In genomic region chr16:667780-668518, GRCh38 we compare ENCODE assay signal across 8 cellular contexts. TPM values are rescaled to one million over a fixed set of nuclear protein-coding genes. Genes with fewer than 3 reads are reported as not detected.
A peak's percentile ranks its signal among the peaks of the same experiment; 100 is the strongest.
DNase-seq lines count a peak whose midpoint lies in the region; ATAC-seq, FAIRE-seq and TF ChIP-seq lines count a peak whose summit lies in the region.

Gene RHOT2 (plus strand): TSS chr16:668132. CDS start chr16:668200, 68 bp downstream.

- H3K4me1 ChIP-seq in Karpas-422 (ENCODE audit: low read length) (peaks cover 8% of the 10 kb centered on the region), esophagus muscularis mucosa (peaks cover 15 to 28% (median 24%) of the 10 kb centered on the region in 4 donors)

- no peak for FAIRE-seq in RCC 7860 (lab: Jason Lieb, UNC)

- no peaks in the 10 kb centered on the region for H3K9me2 ChIP-seq in Karpas-422 (replicated peaks; ENCODE audit: insufficient read depth, low read length)

- peak within 1 kb of the TSS; percentile 71 for H3K27ac ChIP-seq in Karpas-422 (ENCODE audit: low read length)
- H3K27ac ChIP-seq in esophagus muscularis mucosa (replicated peaks in 1 of 4) = peak within 1 kb of the TSS; percentile 86 to 92 (median 90)

- DNase-seq in DMS153 (lab: John Stamatoyannopoulos, UW) (peak; percentile 72), Karpas-422 (peak; percentile 98), RCC 7860 (ENCODE audit: low spot score) (peak; percentile 81), esophagus muscularis mucosa (ENCODE audit: extremely low spot score) (peak; percentile 98), myocyte (ENCODE audit: low read depth) (peak; percentile 89)
- DNase-seq in activated T-cell treated with anti-CD3 and anti-CD28 coated beads, Interleukin-2, amount 50 U/mL, for 48 hours = peak; percentile 96 to 97
- DNase-seq in stimulated activated CD8-positive, alpha-beta memory T cell treated with anti-CD3 and anti-CD28 coated beads, Interleukin-7, amount 100 ng/mL, for 4 hours (ENCODE audit: low read depth in 2 of 2) = peak; percentile 80 to 91

- TF ChIP-seq POLR2A in esophagus muscularis mucosa (IDR thresholded peaks at IDR 0.05; ENCODE audit: low read depth) = peak; percentile 52

- peaks cover 24% of the 10 kb centered on the region for H3K79me2 ChIP-seq in Karpas-422 (ENCODE audit: low read length)

- peak; percentile 75 for ATAC-seq in GM21723 (IDR thresholded peaks at IDR 0.05; ENCODE audit: unreplicated experiment)

- peaks cover 15% of the 10 kb centered on the region for H4K20me1 ChIP-seq in Karpas-422 (ENCODE audit: insufficient read depth, low read depth, low read length)

- no peaks in the 10 kb centered on the region for H3K9me3 ChIP-seq in Karpas-422 (ENCODE audit: low read length)
- no peaks in the 10 kb centered on the region for H3K9me3 ChIP-seq in esophagus muscularis mucosa

- H3K27me3 ChIP-seq in Karpas-422 (ENCODE audit: low read length) = no peaks in the 10 kb centered on the region
- H3K27me3 ChIP-seq in esophagus muscularis mucosa = no peaks in the 10 kb centered on the region

- H3K4me3 ChIP-seq in Karpas-422 (ENCODE audit: low read length) = peak within 1 kb of the TSS; percentile 97
- H3K4me3 ChIP-seq in esophagus muscularis mucosa = peak within 1 kb of the TSS; percentile 81 to 99 (median 94)

- H2AFZ ChIP-seq in Karpas-422 (ENCODE audit: low read length) = no peak within 1 kb of the TSS

- H3K4me2 ChIP-seq in Karpas-422 (ENCODE audit: low read depth, low read length, poor library complexity, severe bottlenecking) = peak within 1 kb of the TSS; percentile 87

- TF ChIP-seq CTCF in esophagus muscularis mucosa (IDR thresholded peaks at IDR 0.05) = peak; percentile 96 to 98 (median 96)

- H3K36me3 ChIP-seq in Karpas-422 (ENCODE audit: insufficient read depth, low read length) (peaks cover 10% of the 10 kb centered on the region), esophagus muscularis mucosa (peaks cover 34 to 43% (median 40%) of the 10 kb centered on the region in 4 donors)

- peak within 1 kb of the TSS; percentile 100 for H3K9ac ChIP-seq in Karpas-422 (ENCODE audit: low read length)

- TF ChIP-seq EP300 in esophagus muscularis mucosa (IDR thresholded peaks at IDR 0.05) = no peak

- whole genome bisulfite sequencing in esophagus muscularis mucosa = 0% methylated on average over 9 of the region's 78 CpGs

- intact Hi-C loops in esophagus muscularis mucosa (cut with DNase I) = no loop called here

RNA-seq across cellular contexts. Expression of gene RHOT2, which starts in this region (rescaled TPM):
- total RNA-seq in Karpas-422 (2014; rRNA removed; shearing (Covaris generic); ENCODE audit: low replicate concordance) = 73.8 and 114 TPM in 2 replicates
- 10 to 100 TPM; 34.5 to 67.5 (median 58.6) TPM for total RNA-seq in esophagus muscularis mucosa
- total RNA-seq in myocyte = 70.3 and 73.9 TPM in 2 replicates
- 74.7 TPM for polyA plus RNA-seq in myocyte (2012)

Comparison
In these comparisons a context has a peak if more than half of its experiments do, and no peak if none do; other contexts are left out.
1. Peak in every context shown above with its lines: DNase-seq, ATAC-seq, H3K4me3 ChIP-seq and H3K27ac ChIP-seq.